28 cellular contexts compared by ENCODE assay signal in genomic region chr21:44890338-44890931, GRCh38. TPM values are rescaled to one million over a fixed set of nuclear protein-coding genes. Genes with fewer than 3 reads are reported as not detected.
DNase-seq lines count a peak whose midpoint lies in the region; ATAC-seq, FAIRE-seq and TF ChIP-seq lines count a peak whose summit lies in the region.
"Had no signal": no experiment of that assay in that cellular context is flagged by ENCODE, and none has a peak within 500 bp of the region (broad histone marks: within the 10 kb centered on the region; RNA-seq: fewer than 3 reads in every experiment).

No MANE protein-coding gene starts in this region.

- H3K4me1 ChIP-seq in neuronal stem cell (ENCODE audit: control insufficient read depth in 2 of 2, insufficient read depth in 1 of 2, low read depth in 1 of 2, low read length in 2 of 2): no peaks in the 10 kb centered on the region
- no peaks in the 10 kb centered on the region for H3K4me1 ChIP-seq in PC-9 (replicated peaks; ENCODE audit: insufficient read depth)
- H3K4me1 ChIP-seq: ascending aorta, pancreas, testis had no signal

- H3K9me3 Mint-ChIP-seq in activated CD8-positive, alpha-beta T cell treated with anti-CD3 and anti-CD28 coated beads, Interleukin-2, amount 10 ng/mL, durations not matched to agents 7 days and 5 days (ENCODE audit: insufficient read depth): no peaks in the 10 kb centered on the region
- no peaks in the 10 kb centered on the region for H3K9me3 Mint-ChIP-seq in activated CD8-positive, alpha-beta T cell treated with anti-CD3 and anti-CD28 coated beads for 36 hours
- H3K9me3 Mint-ChIP-seq in dendritic cell treated with granulocyte-macrophage colony-stimulating factor and Interleukin-4, amounts not matched to agents 40 ng/mL and 50 ng/mL, for 4 days: no peaks in the 10 kb centered on the region
- no peaks in the 10 kb centered on the region for H3K9me3 Mint-ChIP-seq in progenitor cell of endocrine pancreas (ENCODE audit: low read depth)
- H3K9me3 Mint-ChIP-seq: CD4-positive, alpha-beta memory T cell; central memory CD8-positive, alpha-beta T cell; naive B cell; stimulated activated memory B cell treated with anti-CD40 and anti-IgM and Interleukin-4, amounts not matched to agents 10 μg/mL and 1 μg/mL and 100 μg/mL, for 72 hours; T-helper 1 cell treated with Interleukin-12 subunit alpha and Interleukin-12 subunit beta and Interleukin-4 antibody, amounts not matched to agents 30 μg/mL and 1 μg/mL, for 36 hours had no signal

- H3K27me3 Mint-ChIP-seq in activated CD8-positive, alpha-beta T cell treated with anti-CD3 and anti-CD28 coated beads, Interleukin-2, amount 10 ng/mL, durations not matched to agents 7 days and 5 days (ENCODE audit: low read depth): no peaks in the 10 kb centered on the region
- no peaks in the 10 kb centered on the region for H3K27me3 Mint-ChIP-seq in activated CD8-positive, alpha-beta T cell treated with anti-CD3 and anti-CD28 coated beads for 36 hours
- H3K27me3 Mint-ChIP-seq in dendritic cell treated with granulocyte-macrophage colony-stimulating factor and Interleukin-4, amounts not matched to agents 40 ng/mL and 50 ng/mL, for 4 days: no peaks in the 10 kb centered on the region
- peaks cover 13% of the 10 kb centered on the region for H3K27me3 Mint-ChIP-seq in progenitor cell of endocrine pancreas
- H3K27me3 Mint-ChIP-seq: CD4-positive, alpha-beta memory T cell; central memory CD8-positive, alpha-beta T cell; naive B cell; stimulated activated memory B cell treated with anti-CD40 and anti-IgM and Interleukin-4, amounts not matched to agents 10 μg/mL and 1 μg/mL and 100 μg/mL, for 72 hours had no signal

- peaks cover 58% of the 10 kb centered on the region for H3K36me3 Mint-ChIP-seq in activated CD8-positive, alpha-beta T cell treated with anti-CD3 and anti-CD28 coated beads, Interleukin-2, amount 10 ng/mL, durations not matched to agents 7 days and 5 days (ENCODE audit: low read depth)
- peaks cover 30% of the 10 kb centered on the region for H3K36me3 Mint-ChIP-seq in activated CD8-positive, alpha-beta T cell treated with anti-CD3 and anti-CD28 coated beads for 36 hours (ENCODE audit: low read depth)
- peaks cover 100% of the 10 kb centered on the region for H3K36me3 Mint-ChIP-seq in dendritic cell treated with granulocyte-macrophage colony-stimulating factor and Interleukin-4, amounts not matched to agents 40 ng/mL and 50 ng/mL, for 4 days (ENCODE audit: low read depth)
- no peaks in the 10 kb centered on the region for H3K36me3 Mint-ChIP-seq in progenitor cell of endocrine pancreas (ENCODE audit: insufficient read depth)
- H3K36me3 Mint-ChIP-seq: naive B cell had no signal

- no peak overlapping the region for H4K8ac ChIP-seq in neuronal stem cell (ENCODE audit: low read depth, low read length)

- peak overlapping the region; percentile 81 for H2BK15ac ChIP-seq in neuronal stem cell (ENCODE audit: low read length)

- H3K4me3 ChIP-seq in neuronal stem cell (ENCODE audit: low read length in 2 of 2) (no peak overlapping the region), PC-9 (no peak overlapping the region)
- H3K4me3 ChIP-seq: ascending aorta, pancreas, testis had no signal

- H3K36me3 ChIP-seq in neuronal stem cell (replicated peaks in 1 of 2; ENCODE audit: control insufficient read depth in 2 of 2, insufficient read depth in 2 of 2, low read length in 2 of 2) (no peaks in the 10 kb centered on the region), PC-9 (ENCODE audit: low read depth) (no peaks in the 10 kb centered on the region)
- H3K36me3 ChIP-seq: ascending aorta, pancreas had no signal

- peaks cover 5% of the 10 kb centered on the region for H3K79me1 ChIP-seq in neuronal stem cell (ENCODE audit: low read depth, low read length)

- peak overlapping the region; percentile 84 for H2AK5ac ChIP-seq in neuronal stem cell (ENCODE audit: low read depth, low read length)

- H2BK5ac ChIP-seq in neuronal stem cell (ENCODE audit: low read length): no peak overlapping the region

- peak overlapping the region; percentile 64 for H3K18ac ChIP-seq in neuronal stem cell (ENCODE audit: low read length)

- H4K91ac ChIP-seq in neuronal stem cell (ENCODE audit: low read depth, low read length, poor library complexity): no peak overlapping the region

- H3K14ac ChIP-seq in neuronal stem cell (ENCODE audit: low read length): peak overlapping the region; percentile 56

- WGBS in neuronal stem cell (ENCODE audit: extremely low coverage in 2 of 2, insufficient read length in 2 of 2, insufficient replicate concordance in 1 of 2), 2 donors: no CpG with 5 or more reads among the region's 24 CpGs

- H3K4me2 ChIP-seq in neuronal stem cell (ENCODE audit: insufficient read depth, low read length, poor library complexity, severe bottlenecking): no peak overlapping the region
- H3K4me2 ChIP-seq in PC-9: no peak overlapping the region
- H3K4me2 ChIP-seq: KMS-11 had no signal

- TF ChIP-seq POLR2A in GM19099 (IDR thresholded peaks at IDR 0.05; ENCODE audit: extremely low read depth, insufficient read length, low read depth) (peak; percentile 23), H54 (IDR thresholded peaks at IDR 0.05; ENCODE audit: low read depth, low read length) (no peak)

- BruUV-seq in PC-9 (replicated peaks; lab: Mats Ljungman, UMichigan): no TSS peak

- intact Hi-C loops in activated CD8-positive, alpha-beta T cell treated with anti-CD3 and anti-CD28 coated beads for 36 hours (cut with micrococcal nuclease): loop anchor here (5.0 kb wide), 1 partner anchor 37 kb away; no protein-coding TSS in a partner anchor
- intact Hi-C loops in dendritic cell treated with granulocyte-macrophage colony-stimulating factor and Interleukin-4, amounts not matched to agents 40 ng/mL and 50 ng/mL, for 4 days (cut with micrococcal nuclease): no loop called here
- intact Hi-C loops in PC-9 (cut with micrococcal nuclease; ENCODE audit: unreplicated experiment): no loop called here

- H3K27me3 ChIP-seq in neuronal stem cell (ENCODE audit: control insufficient read depth in 3 of 3, insufficient read depth in 3 of 3, low read depth in 1 of 3, low read length in 3 of 3) (peaks cover 0 to 63% (median 0%) of the 10 kb centered on the region in 3 experiments), PC-9 (ENCODE audit: insufficient read depth, low read depth) (no peaks in the 10 kb centered on the region)
- H3K27me3 ChIP-seq: ascending aorta, pancreas, testis had no signal

- no peak for DNase-seq in activated CD8-positive, alpha-beta T cell treated with anti-CD3 and anti-CD28 coated beads, Interleukin-2, amount 10 ng/mL, durations not matched to agents 7 days and 5 days
- no peak for DNase-seq in activated CD8-positive, alpha-beta T cell treated with anti-CD3 and anti-CD28 coated beads for 36 hours
- DNase-seq in neuronal stem cell (ENCODE audit: low spot score): no peak
- DNase-seq in PC-9: no peak
- DNase-seq in H54 (ENCODE audit: insufficient read length, low spot score): no peak
- no peak for DNase-seq in progenitor cell of endocrine pancreas (ENCODE audit: low spot score, unreplicated experiment)
- DNase-seq: activated CD4-positive, alpha-beta T cell treated with anti-CD3 and anti-CD28 coated beads, Interleukin-2, amount 50 U/mL, for 1 hour; activated naive CD4-positive, alpha-beta T cell treated with anti-CD3 and anti-CD28 coated beads, Interleukin-2, amount 50 U/mL, for 16 hours; CD4-positive, alpha-beta memory T cell; DMS79; erythroblast; islet precursor cell; mesenchymal stem cell; naive B cell; NCI-H2029; NCI-H510A; SHP77; testis had no signal

- no peak overlapping the region for H3K4ac ChIP-seq in neuronal stem cell (ENCODE audit: low read length)

- no peaks in the 10 kb centered on the region for H4K20me1 ChIP-seq in PC-9 (ENCODE audit: insufficient read depth)

- peak overlapping the region; percentile 91 for H3K23ac ChIP-seq in neuronal stem cell (ENCODE audit: low read depth, low read length, poor library complexity)

- H3K4me1 Mint-ChIP-seq in activated CD8-positive, alpha-beta T cell treated with anti-CD3 and anti-CD28 coated beads, Interleukin-2, amount 10 ng/mL, durations not matched to agents 7 days and 5 days (ENCODE audit: low read depth): peaks cover 20% of the 10 kb centered on the region
- peaks cover 14% of the 10 kb centered on the region for H3K4me1 Mint-ChIP-seq in activated CD8-positive, alpha-beta T cell treated with anti-CD3 and anti-CD28 coated beads for 36 hours (ENCODE audit: low read depth)
- H3K4me1 Mint-ChIP-seq in dendritic cell treated with granulocyte-macrophage colony-stimulating factor and Interleukin-4, amounts not matched to agents 40 ng/mL and 50 ng/mL, for 4 days (ENCODE audit: low read depth): peaks cover 49% of the 10 kb centered on the region
- H3K4me1 Mint-ChIP-seq in progenitor cell of endocrine pancreas (ENCODE audit: low read depth): no peaks in the 10 kb centered on the region

- H3F3A ChIP-seq in PC-9 (ENCODE audit: insufficient read depth, low read depth): peaks cover 4% of the 10 kb centered on the region; the same call in 1 of the 2 replicates

- H3K9me2 ChIP-seq in PC-9 (ENCODE audit: insufficient read depth): no peaks in the 10 kb centered on the region

- no peaks in the 10 kb centered on the region for H3K79me2 ChIP-seq in PC-9 (ENCODE audit: low read depth)

- no peak overlapping the region for H3K9ac ChIP-seq in neuronal stem cell (ENCODE audit: low read depth, low read length, poor library complexity)
- H3K9ac ChIP-seq: KMS-11 had no signal

- no peak for ATAC-seq in activated CD8-positive, alpha-beta T cell treated with anti-CD3 and anti-CD28 coated beads, Interleukin-2, amount 10 ng/mL, durations not matched to agents 7 days and 5 days
- no peak for ATAC-seq in activated CD8-positive, alpha-beta T cell treated with anti-CD3 and anti-CD28 coated beads for 36 hours
- ATAC-seq: pancreas; stimulated activated memory B cell treated with anti-CD40 and anti-IgM and Interleukin-4, amounts not matched to agents 10 μg/mL and 1 μg/mL and 100 μg/mL, for 72 hours had no signal

- CTCF ChIA-PET in activated CD8-positive, alpha-beta T cell treated with anti-CD3 and anti-CD28 coated beads, Interleukin-2, amount 10 ng/mL, durations not matched to agents 7 days and 5 days (lab: Charles Lee): no interaction called here
- CTCF ChIA-PET in activated CD8-positive, alpha-beta T cell treated with anti-CD3 and anti-CD28 coated beads for 36 hours (lab: Charles Lee): no interaction called here
- CTCF ChIA-PET in PC-9 (lab: Charles Lee): no interaction called here

- no peak overlapping the region for H2BK120ac ChIP-seq in neuronal stem cell (ENCODE audit: low read depth, low read length)

- H2AFZ ChIP-seq in neuronal stem cell (ENCODE audit: low read length): no peak overlapping the region
- H2AFZ ChIP-seq in PC-9: no peak overlapping the region

- H3K4me3 Mint-ChIP-seq in activated CD8-positive, alpha-beta T cell treated with anti-CD3 and anti-CD28 coated beads, Interleukin-2, amount 10 ng/mL, durations not matched to agents 7 days and 5 days: no peak overlapping the region
- no peak overlapping the region for H3K4me3 Mint-ChIP-seq in activated CD8-positive, alpha-beta T cell treated with anti-CD3 and anti-CD28 coated beads for 36 hours
- H3K4me3 Mint-ChIP-seq in dendritic cell treated with granulocyte-macrophage colony-stimulating factor and Interleukin-4, amounts not matched to agents 40 ng/mL and 50 ng/mL, for 4 days: no peak overlapping the region
- no peak overlapping the region for H3K4me3 Mint-ChIP-seq in progenitor cell of endocrine pancreas (ENCODE audit: low read depth)
- H3K4me3 Mint-ChIP-seq: CD4-positive, alpha-beta memory T cell; central memory CD8-positive, alpha-beta T cell; stimulated activated memory B cell treated with anti-CD40 and anti-IgM and Interleukin-4, amounts not matched to agents 10 μg/mL and 1 μg/mL and 100 μg/mL, for 72 hours; T-helper 1 cell treated with Interleukin-12 subunit alpha and Interleukin-12 subunit beta and Interleukin-4 antibody, amounts not matched to agents 30 μg/mL and 1 μg/mL, for 36 hours had no signal

- H3K27ac ChIP-seq in neuronal stem cell (replicated peaks; ENCODE audit: low read length) (no peak overlapping the region), PC-9 (no peak overlapping the region)
- H3K27ac ChIP-seq: ascending aorta, KMS-11, pancreas, testis had no signal

- no peaks in the 10 kb centered on the region for H3K9me3 ChIP-seq in neuronal stem cell (replicated peaks in 1 of 2; ENCODE audit: control insufficient read depth in 2 of 2, insufficient read depth in 1 of 2, low read depth in 1 of 2, low read length in 2 of 2)
- H3K9me3 ChIP-seq in PC-9 (ENCODE audit: insufficient read depth, low read depth): no peaks in the 10 kb centered on the region
- H3K9me3 ChIP-seq: ascending aorta, pancreas, testis had no signal

- POLR2A ChIA-PET in activated CD8-positive, alpha-beta T cell treated with anti-CD3 and anti-CD28 coated beads, Interleukin-2, amount 10 ng/mL, durations not matched to agents 7 days and 5 days (lab: Charles Lee): interaction anchor here (1.1 kb wide), 1 partner anchor 16 kb away, joined by 4 read pairs; the partner anchor contains the start of gene PTTG1IP
- POLR2A ChIA-PET in activated CD8-positive, alpha-beta T cell treated with anti-CD3 and anti-CD28 coated beads for 36 hours (lab: Charles Lee): interaction anchor here (1.1 to 17.0 kb wide), 3 partner anchors 10 to 21 kb away, joined by 3 to 166 read pairs (median 4); partner anchors contain the start of gene PTTG1IP
- POLR2A ChIA-PET in PC-9 (lab: Charles Lee; ENCODE audit: unreplicated experiment): no interaction called here

- H3K27ac Mint-ChIP-seq in activated CD8-positive, alpha-beta T cell treated with anti-CD3 and anti-CD28 coated beads, Interleukin-2, amount 10 ng/mL, durations not matched to agents 7 days and 5 days: peak overlapping the region; percentile 52
- no peak overlapping the region for H3K27ac Mint-ChIP-seq in activated CD8-positive, alpha-beta T cell treated with anti-CD3 and anti-CD28 coated beads for 36 hours
- H3K27ac Mint-ChIP-seq in dendritic cell treated with granulocyte-macrophage colony-stimulating factor and Interleukin-4, amounts not matched to agents 40 ng/mL and 50 ng/mL, for 4 days: peak overlapping the region; percentile 15
- no peak overlapping the region for H3K27ac Mint-ChIP-seq in progenitor cell of endocrine pancreas
- H3K27ac Mint-ChIP-seq: stimulated activated memory B cell treated with anti-CD40 and anti-IgM and Interleukin-4, amounts not matched to agents 10 μg/mL and 1 μg/mL and 100 μg/mL, for 72 hours; T-helper 1 cell treated with Interleukin-12 subunit alpha and Interleukin-12 subunit beta and Interleukin-4 antibody, amounts not matched to agents 30 μg/mL and 1 μg/mL, for 36 hours had no signal

- H2BK12ac ChIP-seq in neuronal stem cell (ENCODE audit: low read length): peak overlapping the region; percentile 84

- no peak for TF ChIP-seq CTCF in activated CD8-positive, alpha-beta T cell treated with anti-CD3 and anti-CD28 coated beads for 36 hours (IDR thresholded peaks at IDR 0.05)
- TF ChIP-seq CTCF in PC-9 (conservative IDR thresholded peaks at IDR 0.05) (no peak), progenitor cell of endocrine pancreas (IDR thresholded peaks at IDR 0.05; ENCODE audit: unreplicated experiment) (no peak)

- no peak for FAIRE-seq in H54 (lab: Jason Lieb, UNC)
- FAIRE-seq: frontal cortex, GM12891, pancreas had no signal

RNA-seq across cellular contexts. Expression of gene PTTG1IP, which starts 16.9 kb away (rescaled TPM):
- 10 to 100 TPM; 54.9 to 55.2 TPM for total RNA-seq in activated CD8-positive, alpha-beta T cell treated with anti-CD3 and anti-CD28 coated beads, Interleukin-2, amount 10 ng/mL, durations not matched to agents 7 days and 5 days
- total RNA-seq in activated CD8-positive, alpha-beta T cell treated with anti-CD3 and anti-CD28 coated beads for 36 hours: 10 to 100 TPM; 60.7 to 61.8 TPM
- polyA plus RNA-seq in neuronal stem cell (2013, experiment 1 of 2): 134 TPM
- 131 TPM for polyA plus RNA-seq in neuronal stem cell (2013, experiment 2 of 2)
- total RNA-seq in PC-9 (2021): 162 and 174 TPM in 2 replicates
- total RNA-seq in progenitor cell of endocrine pancreas: 221 and 226 TPM in 2 replicates

RNA-seq across cellular contexts. Expression of gene ITGB2, which starts 30.3 kb away (rescaled TPM):
- 100 to 1,000 TPM; 503 to 530 TPM for total RNA-seq in activated CD8-positive, alpha-beta T cell treated with anti-CD3 and anti-CD28 coated beads, Interleukin-2, amount 10 ng/mL, durations not matched to agents 7 days and 5 days
- total RNA-seq in activated CD8-positive, alpha-beta T cell treated with anti-CD3 and anti-CD28 coated beads for 36 hours: 100 to 1,000 TPM; 340 to 343 TPM
- 0.06 TPM for polyA plus RNA-seq in neuronal stem cell (2013, experiment 1 of 2)
- 0.12 TPM for polyA plus RNA-seq in neuronal stem cell (2013, experiment 2 of 2)
- total RNA-seq in PC-9 (2021) (3.6 and 6.0 TPM in 2 replicates), progenitor cell of endocrine pancreas (0.41 and 0.47 TPM in 2 replicates)

RNA-seq across cellular contexts. Expression of gene SLX9, which starts 49.4 kb away (rescaled TPM):
- total RNA-seq in activated CD8-positive, alpha-beta T cell treated with anti-CD3 and anti-CD28 coated beads, Interleukin-2, amount 10 ng/mL, durations not matched to agents 7 days and 5 days: 10 to 100 TPM; 56.6 to 60.4 TPM
- 10 to 100 TPM; 76.0 to 76.5 TPM for total RNA-seq in activated CD8-positive, alpha-beta T cell treated with anti-CD3 and anti-CD28 coated beads for 36 hours
- polyA plus RNA-seq in neuronal stem cell (2013, experiment 1 of 2): 17.0 TPM
- polyA plus RNA-seq in neuronal stem cell (2013, experiment 2 of 2): 16.6 TPM
- 22.8 and 30.4 TPM in 2 replicates for total RNA-seq in PC-9 (2021)
- 33.1 and 36.0 TPM in 2 replicates for total RNA-seq in progenitor cell of endocrine pancreas

Comparison
In these comparisons a context has a peak if more than half of its experiments do, and no peak if none do; other contexts are left out.
1. H3K27ac Mint-ChIP-seq: peak in activated CD8-positive, alpha-beta T cell treated with anti-CD3 and anti-CD28 coated beads, Interleukin-2, amount 10 ng/mL, durations not matched to agents 7 days and 5 days (single experiment) and dendritic cell treated with granulocyte-macrophage colony-stimulating factor and Interleukin-4, amounts not matched to agents 40 ng/mL and 50 ng/mL, for 4 days (single experiment); none in activated CD8-positive, alpha-beta T cell treated with anti-CD3 and anti-CD28 coated beads for 36 hours (single experiment) and progenitor cell of endocrine pancreas (single experiment).
2. RNA of gene ITGB2, which starts 30.3 kb away (total RNA-seq): 503 to 530 TPM in activated CD8-positive, alpha-beta T cell treated with anti-CD3 and anti-CD28 coated beads, Interleukin-2, amount 10 ng/mL, durations not matched to agents 7 days and 5 days and 340 to 343 TPM in activated CD8-positive, alpha-beta T cell treated with anti-CD3 and anti-CD28 coated beads for 36 hours; 3.6 to 6.0 TPM in PC-9 and 0.41 to 0.47 TPM in progenitor cell of endocrine pancreas; every median in the first group is over 10 times any median in the second.